2 cellular contexts compared by ENCODE assay signal in the genomic region with DNA sequence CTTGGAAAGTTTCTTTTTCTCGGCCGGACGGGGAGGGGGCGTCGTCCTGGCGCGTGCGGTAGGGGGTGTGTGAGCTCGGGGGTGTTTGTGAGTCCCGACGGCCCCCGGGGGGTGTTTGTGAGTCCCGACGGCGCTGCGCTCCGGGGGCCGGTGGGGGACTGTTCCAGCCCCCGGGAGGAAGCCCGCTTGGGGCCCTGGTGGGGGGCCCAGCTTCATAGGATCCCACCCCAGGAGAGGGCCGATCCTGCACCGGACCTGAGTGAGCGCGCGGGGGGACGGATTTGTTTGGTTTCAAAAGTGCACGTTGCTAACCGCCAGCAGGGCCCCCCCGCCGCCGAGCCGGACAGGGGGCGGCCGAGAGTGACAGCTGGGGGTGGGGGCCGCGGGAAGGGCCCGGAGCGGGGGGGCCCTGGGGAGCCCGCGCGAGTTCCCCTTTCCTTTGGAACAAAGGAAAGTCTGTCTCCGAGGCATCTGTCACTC.
A peak's percentile ranks its signal among the peaks of the same experiment; 100 is the strongest.
TF ChIP-seq lines count a peak whose summit lies in the region.

No MANE protein-coding gene starts in this region.

TF ChIP-seq in SK-N-SH, 30 proteins besides CTCF, POLR2A, EP300 and RAD21:
- TF ChIP-seq RXRA (IDR thresholded peaks at IDR 0.05; ENCODE audit: borderline replicate concordance, low read depth) (no peak), SIN3A (IDR thresholded peaks at IDR 0.05; ENCODE audit: borderline replicate concordance, low read depth, low read length) (peak; percentile 67; the same call in 1 of the 2 replicates), MXI1 (IDR thresholded peaks at IDR 0.05; ENCODE audit: low read depth, low read length) (0 out of 2 replicates have a peak, but pooled peaks have one; percentile 12), GABPA (IDR thresholded peaks at IDR 0.05; ENCODE audit: low read depth) (no peak)
- TF ChIP-seq, protein P1, sequence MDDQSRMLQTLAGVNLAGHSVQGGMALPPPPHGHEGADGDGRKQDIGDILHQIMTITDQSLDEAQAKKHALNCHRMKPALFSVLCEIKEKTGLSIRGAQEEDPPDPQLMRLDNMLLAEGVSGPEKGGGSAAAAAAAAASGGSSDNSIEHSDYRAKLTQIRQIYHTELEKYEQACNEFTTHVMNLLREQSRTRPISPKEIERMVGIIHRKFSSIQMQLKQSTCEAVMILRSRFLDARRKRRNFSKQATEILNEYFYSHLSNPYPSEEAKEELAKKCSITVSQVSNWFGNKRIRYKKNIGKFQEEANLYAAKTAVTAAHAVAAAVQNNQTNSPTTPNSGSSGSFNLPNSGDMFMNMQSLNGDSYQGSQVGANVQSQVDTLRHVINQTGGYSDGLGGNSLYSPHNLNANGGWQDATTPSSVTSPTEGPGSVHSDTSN (IDR thresholded peaks at IDR 0.05), result peak; percentile 20; the same call in 1 of the 2 replicates

TF ChIP-seq in HepG2, 621 proteins besides CTCF, POLR2A, EP300 and RAD21 (continues in another document):
- TF ChIP-seq, protein P2, sequence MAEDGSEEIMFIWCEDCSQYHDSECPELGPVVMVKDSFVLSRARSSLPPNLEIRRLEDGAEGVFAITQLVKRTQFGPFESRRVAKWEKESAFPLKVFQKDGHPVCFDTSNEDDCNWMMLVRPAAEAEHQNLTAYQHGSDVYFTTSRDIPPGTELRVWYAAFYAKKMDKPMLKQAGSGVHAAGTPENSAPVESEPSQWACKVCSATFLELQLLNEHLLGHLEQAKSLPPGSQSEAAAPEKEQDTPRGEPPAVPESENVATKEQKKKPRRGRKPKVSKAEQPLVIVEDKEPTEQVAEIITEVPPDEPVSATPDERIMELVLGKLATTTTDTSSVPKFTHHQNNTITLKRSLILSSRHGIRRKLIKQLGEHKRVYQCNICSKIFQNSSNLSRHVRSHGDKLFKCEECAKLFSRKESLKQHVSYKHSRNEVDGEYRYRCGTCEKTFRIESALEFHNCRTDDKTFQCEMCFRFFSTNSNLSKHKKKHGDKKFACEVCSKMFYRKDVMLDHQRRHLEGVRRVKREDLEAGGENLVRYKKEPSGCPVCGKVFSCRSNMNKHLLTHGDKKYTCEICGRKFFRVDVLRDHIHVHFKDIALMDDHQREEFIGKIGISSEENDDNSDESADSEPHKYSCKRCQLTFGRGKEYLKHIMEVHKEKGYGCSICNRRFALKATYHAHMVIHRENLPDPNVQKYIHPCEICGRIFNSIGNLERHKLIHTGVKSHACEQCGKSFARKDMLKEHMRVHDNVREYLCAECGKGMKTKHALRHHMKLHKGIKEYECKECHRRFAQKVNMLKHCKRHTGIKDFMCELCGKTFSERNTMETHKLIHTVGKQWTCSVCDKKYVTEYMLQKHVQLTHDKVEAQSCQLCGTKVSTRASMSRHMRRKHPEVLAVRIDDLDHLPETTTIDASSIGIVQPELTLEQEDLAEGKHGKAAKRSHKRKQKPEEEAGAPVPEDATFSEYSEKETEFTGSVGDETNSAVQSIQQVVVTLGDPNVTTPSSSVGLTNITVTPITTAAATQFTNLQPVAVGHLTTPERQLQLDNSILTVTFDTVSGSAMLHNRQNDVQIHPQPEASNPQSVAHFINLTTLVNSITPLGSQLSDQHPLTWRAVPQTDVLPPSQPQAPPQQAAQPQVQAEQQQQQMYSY (CRISPR knock-in tag; IDR thresholded peaks at IDR 0.05), result 0 out of 2 replicates have a peak, but pooled peaks have one; percentile 28
- TF ChIP-seq ZNF7 (CRISPR knock-in tag; IDR thresholded peaks at IDR 0.05) (no peak), ZNF205 (CRISPR knock-in tag; IDR thresholded peaks at IDR 0.05) (0 out of 2 replicates have a peak, but pooled peaks have one; percentile 32), TGIF2 (CRISPR knock-in tag; IDR thresholded peaks at IDR 0.05) (peak; percentile 50; the same call in 1 of the 2 replicates), ZMAT3 (CRISPR knock-in tag; conservative IDR thresholded peaks at IDR 0.05) (no peak), ZNF331 (CRISPR knock-in tag; IDR thresholded peaks at IDR 0.05) (0 out of 2 replicates have a peak, but pooled peaks have one; percentile 20), REL (CRISPR knock-in tag; conservative IDR thresholded peaks at IDR 0.05) (0 out of 2 replicates have a peak, but pooled peaks have one; percentile 0), NR2F1 (CRISPR knock-in tag; IDR thresholded peaks at IDR 0.05) (no peak), ZNF138 (CRISPR knock-in tag; IDR thresholded peaks at IDR 0.05; ENCODE audit: low read depth) (no peak), CBX1 (IDR thresholded peaks at IDR 0.05; ENCODE audit: low read depth) (no peak), ZNF232 (CRISPR knock-in tag; IDR thresholded peaks at IDR 0.05; ENCODE audit: borderline replicate concordance) (peak; percentile 69; the same call in 1 of the 2 replicates), YEATS4 (CRISPR knock-in tag; IDR thresholded peaks at IDR 0.05; ENCODE audit: borderline replicate concordance) (peak; percentile 79), SP5 (CRISPR knock-in tag; IDR thresholded peaks at IDR 0.05; ENCODE audit: borderline replicate concordance, low read depth) (0 out of 2 replicates have a peak, but pooled peaks have one; percentile 16), CBFB (CRISPR knock-in tag; IDR thresholded peaks at IDR 0.05) (peak; percentile 57; the same call in 1 of the 2 replicates), TEAD3 (CRISPR knock-in tag; optimal IDR thresholded peaks at IDR 0.05; ENCODE audit: borderline replicate concordance) (peak; percentile 6), MYC (CRISPR knock-in tag; IDR thresholded peaks at IDR 0.05; ENCODE audit: borderline replicate concordance) (peak; percentile 66; the same call in 1 of the 2 replicates), ZFP82 (CRISPR knock-in tag; IDR thresholded peaks at IDR 0.05; ENCODE audit: borderline replicate concordance) (0 out of 2 replicates have a peak, but pooled peaks have one; percentile 16), ZNF317 (CRISPR knock-in tag; IDR thresholded peaks at IDR 0.05) (0 out of 2 replicates have a peak, but pooled peaks have one; percentile 32), ZNF121 (CRISPR knock-in tag; IDR thresholded peaks at IDR 0.05) (0 out of 2 replicates have a peak, but pooled peaks have one; percentile 16), ARNTL (CRISPR knock-in tag; IDR thresholded peaks at IDR 0.05) (no peak; the same call in 1 of the 2 replicates), ZFY (CRISPR knock-in tag; IDR thresholded peaks at IDR 0.05) (no peak; the same call in 1 of the 2 replicates), RFXANK (CRISPR knock-in tag; IDR thresholded peaks at IDR 0.05) (no peak)
- TF ChIP-seq, protein P3, sequence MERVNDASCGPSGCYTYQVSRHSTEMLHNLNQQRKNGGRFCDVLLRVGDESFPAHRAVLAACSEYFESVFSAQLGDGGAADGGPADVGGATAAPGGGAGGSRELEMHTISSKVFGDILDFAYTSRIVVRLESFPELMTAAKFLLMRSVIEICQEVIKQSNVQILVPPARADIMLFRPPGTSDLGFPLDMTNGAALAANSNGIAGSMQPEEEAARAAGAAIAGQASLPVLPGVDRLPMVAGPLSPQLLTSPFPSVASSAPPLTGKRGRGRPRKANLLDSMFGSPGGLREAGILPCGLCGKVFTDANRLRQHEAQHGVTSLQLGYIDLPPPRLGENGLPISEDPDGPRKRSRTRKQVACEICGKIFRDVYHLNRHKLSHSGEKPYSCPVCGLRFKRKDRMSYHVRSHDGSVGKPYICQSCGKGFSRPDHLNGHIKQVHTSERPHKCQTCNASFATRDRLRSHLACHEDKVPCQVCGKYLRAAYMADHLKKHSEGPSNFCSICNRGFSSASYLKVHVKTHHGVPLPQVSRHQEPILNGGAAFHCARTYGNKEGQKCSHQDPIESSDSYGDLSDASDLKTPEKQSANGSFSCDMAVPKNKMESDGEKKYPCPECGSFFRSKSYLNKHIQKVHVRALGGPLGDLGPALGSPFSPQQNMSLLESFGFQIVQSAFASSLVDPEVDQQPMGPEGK (CRISPR knock-in tag; IDR thresholded peaks at IDR 0.05), result peak; percentile 99
- TF ChIP-seq, protein P4, sequence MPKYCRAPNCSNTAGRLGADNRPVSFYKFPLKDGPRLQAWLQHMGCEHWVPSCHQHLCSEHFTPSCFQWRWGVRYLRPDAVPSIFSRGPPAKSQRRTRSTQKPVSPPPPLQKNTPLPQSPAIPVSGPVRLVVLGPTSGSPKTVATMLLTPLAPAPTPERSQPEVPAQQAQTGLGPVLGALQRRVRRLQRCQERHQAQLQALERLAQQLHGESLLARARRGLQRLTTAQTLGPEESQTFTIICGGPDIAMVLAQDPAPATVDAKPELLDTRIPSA (CRISPR knock-in tag; IDR thresholded peaks at IDR 0.05; ENCODE audit: borderline replicate concordance), result peak; percentile 42; the same call in 1 of the 2 replicates
- TF ChIP-seq, protein P5, sequence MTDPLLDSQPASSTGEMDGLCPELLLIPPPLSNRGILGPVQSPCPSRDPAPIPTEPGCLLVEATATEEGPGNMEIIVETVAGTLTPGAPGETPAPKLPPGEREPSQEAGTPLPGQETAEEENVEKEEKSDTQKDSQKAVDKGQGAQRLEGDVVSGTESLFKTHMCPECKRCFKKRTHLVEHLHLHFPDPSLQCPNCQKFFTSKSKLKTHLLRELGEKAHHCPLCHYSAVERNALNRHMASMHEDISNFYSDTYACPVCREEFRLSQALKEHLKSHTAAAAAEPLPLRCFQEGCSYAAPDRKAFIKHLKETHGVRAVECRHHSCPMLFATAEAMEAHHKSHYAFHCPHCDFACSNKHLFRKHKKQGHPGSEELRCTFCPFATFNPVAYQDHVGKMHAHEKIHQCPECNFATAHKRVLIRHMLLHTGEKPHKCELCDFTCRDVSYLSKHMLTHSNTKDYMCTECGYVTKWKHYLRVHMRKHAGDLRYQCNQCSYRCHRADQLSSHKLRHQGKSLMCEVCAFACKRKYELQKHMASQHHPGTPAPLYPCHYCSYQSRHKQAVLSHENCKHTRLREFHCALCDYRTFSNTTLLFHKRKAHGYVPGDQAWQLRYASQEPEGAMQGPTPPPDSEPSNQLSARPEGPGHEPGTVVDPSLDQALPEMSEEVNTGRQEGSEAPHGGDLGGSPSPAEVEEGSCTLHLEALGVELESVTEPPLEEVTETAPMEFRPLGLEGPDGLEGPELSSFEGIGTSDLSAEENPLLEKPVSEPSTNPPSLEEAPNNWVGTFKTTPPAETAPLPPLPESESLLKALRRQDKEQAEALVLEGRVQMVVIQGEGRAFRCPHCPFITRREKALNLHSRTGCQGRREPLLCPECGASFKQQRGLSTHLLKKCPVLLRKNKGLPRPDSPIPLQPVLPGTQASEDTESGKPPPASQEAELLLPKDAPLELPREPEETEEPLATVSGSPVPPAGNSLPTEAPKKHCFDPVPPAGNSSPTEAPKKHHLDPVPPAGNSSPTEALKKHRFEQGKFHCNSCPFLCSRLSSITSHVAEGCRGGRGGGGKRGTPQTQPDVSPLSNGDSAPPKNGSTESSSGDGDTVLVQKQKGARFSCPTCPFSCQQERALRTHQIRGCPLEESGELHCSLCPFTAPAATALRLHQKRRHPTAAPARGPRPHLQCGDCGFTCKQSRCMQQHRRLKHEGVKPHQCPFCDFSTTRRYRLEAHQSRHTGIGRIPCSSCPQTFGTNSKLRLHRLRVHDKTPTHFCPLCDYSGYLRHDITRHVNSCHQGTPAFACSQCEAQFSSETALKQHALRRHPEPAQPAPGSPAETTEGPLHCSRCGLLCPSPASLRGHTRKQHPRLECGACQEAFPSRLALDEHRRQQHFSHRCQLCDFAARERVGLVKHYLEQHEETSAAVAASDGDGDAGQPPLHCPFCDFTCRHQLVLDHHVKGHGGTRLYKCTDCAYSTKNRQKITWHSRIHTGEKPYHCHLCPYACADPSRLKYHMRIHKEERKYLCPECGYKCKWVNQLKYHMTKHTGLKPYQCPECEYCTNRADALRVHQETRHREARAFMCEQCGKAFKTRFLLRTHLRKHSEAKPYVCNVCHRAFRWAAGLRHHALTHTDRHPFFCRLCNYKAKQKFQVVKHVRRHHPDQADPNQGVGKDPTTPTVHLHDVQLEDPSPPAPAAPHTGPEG (CRISPR knock-in tag; IDR thresholded peaks at IDR 0.05), result 0 out of 2 replicates have a peak, but pooled peaks have one; percentile 60
- TF ChIP-seq, protein P6, sequence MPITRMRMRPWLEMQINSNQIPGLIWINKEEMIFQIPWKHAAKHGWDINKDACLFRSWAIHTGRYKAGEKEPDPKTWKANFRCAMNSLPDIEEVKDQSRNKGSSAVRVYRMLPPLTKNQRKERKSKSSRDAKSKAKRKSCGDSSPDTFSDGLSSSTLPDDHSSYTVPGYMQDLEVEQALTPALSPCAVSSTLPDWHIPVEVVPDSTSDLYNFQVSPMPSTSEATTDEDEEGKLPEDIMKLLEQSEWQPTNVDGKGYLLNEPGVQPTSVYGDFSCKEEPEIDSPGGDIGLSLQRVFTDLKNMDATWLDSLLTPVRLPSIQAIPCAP (CRISPR knock-in tag; IDR thresholded peaks at IDR 0.05; ENCODE audit: low read depth), result peak; percentile 53; the same call in 1 of the 2 replicates
- TF ChIP-seq, protein P7, sequence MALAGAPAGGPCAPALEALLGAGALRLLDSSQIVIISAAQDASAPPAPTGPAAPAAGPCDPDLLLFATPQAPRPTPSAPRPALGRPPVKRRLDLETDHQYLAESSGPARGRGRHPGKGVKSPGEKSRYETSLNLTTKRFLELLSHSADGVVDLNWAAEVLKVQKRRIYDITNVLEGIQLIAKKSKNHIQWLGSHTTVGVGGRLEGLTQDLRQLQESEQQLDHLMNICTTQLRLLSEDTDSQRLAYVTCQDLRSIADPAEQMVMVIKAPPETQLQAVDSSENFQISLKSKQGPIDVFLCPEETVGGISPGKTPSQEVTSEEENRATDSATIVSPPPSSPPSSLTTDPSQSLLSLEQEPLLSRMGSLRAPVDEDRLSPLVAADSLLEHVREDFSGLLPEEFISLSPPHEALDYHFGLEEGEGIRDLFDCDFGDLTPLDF (CRISPR knock-in tag; IDR thresholded peaks at IDR 0.05), result 0 out of 2 replicates have a peak, but pooled peaks have one; percentile 17
- TF ChIP-seq, protein P8, sequence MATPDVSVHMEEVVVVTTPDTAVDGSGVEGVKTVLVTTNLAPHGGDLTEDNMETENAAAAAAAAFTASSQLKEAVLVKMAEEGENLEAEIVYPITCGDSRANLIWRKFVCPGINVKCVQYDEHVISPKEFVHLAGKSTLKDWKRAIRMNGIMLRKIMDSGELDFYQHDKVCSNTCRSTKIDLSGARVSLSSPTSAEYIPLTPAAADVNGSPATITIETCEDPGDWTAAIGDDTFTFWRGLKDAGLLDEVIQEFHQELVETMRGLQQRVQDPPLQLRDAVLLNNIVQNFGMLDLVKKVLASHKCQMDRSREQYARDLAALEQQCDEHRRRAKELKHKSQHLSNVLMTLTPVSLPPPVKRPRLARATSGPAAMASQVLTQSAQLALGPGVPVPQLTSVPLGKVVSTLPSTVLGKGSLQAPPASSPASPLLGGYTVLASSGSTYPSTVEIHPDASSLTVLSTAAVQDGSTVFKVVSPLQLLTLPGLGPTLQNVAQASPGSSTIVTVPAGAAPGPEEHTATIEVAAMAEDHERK (CRISPR knock-in tag; IDR thresholded peaks at IDR 0.05; ENCODE audit: low read depth), result no peak
- TF ChIP-seq, protein P9, sequence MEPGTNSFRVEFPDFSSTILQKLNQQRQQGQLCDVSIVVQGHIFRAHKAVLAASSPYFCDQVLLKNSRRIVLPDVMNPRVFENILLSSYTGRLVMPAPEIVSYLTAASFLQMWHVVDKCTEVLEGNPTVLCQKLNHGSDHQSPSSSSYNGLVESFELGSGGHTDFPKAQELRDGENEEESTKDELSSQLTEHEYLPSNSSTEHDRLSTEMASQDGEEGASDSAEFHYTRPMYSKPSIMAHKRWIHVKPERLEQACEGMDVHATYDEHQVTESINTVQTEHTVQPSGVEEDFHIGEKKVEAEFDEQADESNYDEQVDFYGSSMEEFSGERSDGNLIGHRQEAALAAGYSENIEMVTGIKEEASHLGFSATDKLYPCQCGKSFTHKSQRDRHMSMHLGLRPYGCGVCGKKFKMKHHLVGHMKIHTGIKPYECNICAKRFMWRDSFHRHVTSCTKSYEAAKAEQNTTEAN (CRISPR knock-in tag; conservative IDR thresholded peaks at IDR 0.05), result no peak; the same call in 1 of the 2 replicates
- TF ChIP-seq, protein P10, sequence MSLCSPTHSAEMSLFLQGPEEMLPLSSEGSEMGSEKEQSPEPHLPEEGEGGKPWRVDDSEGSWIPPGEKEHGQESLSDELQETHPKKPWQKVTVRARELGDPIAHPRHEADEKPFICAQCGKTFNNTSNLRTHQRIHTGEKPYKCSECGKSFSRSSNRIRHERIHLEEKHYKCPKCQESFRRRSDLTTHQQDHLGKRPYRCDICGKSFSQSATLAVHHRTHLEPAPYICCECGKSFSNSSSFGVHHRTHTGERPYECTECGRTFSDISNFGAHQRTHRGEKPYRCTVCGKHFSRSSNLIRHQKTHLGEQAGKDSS (CRISPR knock-in tag; IDR thresholded peaks at IDR 0.05; ENCODE audit: borderline replicate concordance, low read depth), result peak; percentile 59; the same call in 1 of the 2 replicates
